In genomic region chr6:125294925-125295324, GRCh38 we compare ENCODE assay signal across 23 cellular contexts. TPM values are rescaled to one million over a fixed set of nuclear protein-coding genes. Genes with fewer than 3 reads are reported as not detected.
DNase-seq lines count a peak whose midpoint lies in the region; ATAC-seq, FAIRE-seq and TF ChIP-seq lines count a peak whose summit lies in the region.
"Had no signal": no experiment of that assay in that cellular context is flagged by ENCODE, and none has a peak within 500 bp of the region (broad histone marks: within the 10 kb centered on the region; RNA-seq: fewer than 3 reads in every experiment).

No MANE protein-coding gene starts in this region.

- intact Hi-C loops in HepG2 (cut with micrococcal nuclease; ENCODE audit: unreplicated experiment), result no loop called here

- H3K27me3 Mint-ChIP-seq in type B pancreatic cell, result no peaks in the 10 kb centered on the region
- H3K27me3 Mint-ChIP-seq: activated naive CD4-positive, alpha-beta T cell treated with anti-CD3 and anti-CD28 coated beads, Interleukin-2, amount 10 ng/mL, durations not matched to agents 7 days and 5 days; naive thymus-derived CD8-positive, alpha-beta T cell had no signal

- H3K4me3 Mint-ChIP-seq in type B pancreatic cell, result peak overlapping the region; percentile 8
- H3K4me3 Mint-ChIP-seq: activated naive CD4-positive, alpha-beta T cell treated with anti-CD3 and anti-CD28 coated beads, Interleukin-2, amount 10 ng/mL, durations not matched to agents 7 days and 5 days; naive thymus-derived CD8-positive, alpha-beta T cell; T-helper 1 cell treated with Interleukin-12 subunit alpha and Interleukin-12 subunit beta and Interleukin-4 antibody, amounts not matched to agents 30 μg/mL and 1 μg/mL, for 36 hours had no signal

- peaks cover 74% of the 10 kb centered on the region for H3K36me3 Mint-ChIP-seq in type B pancreatic cell

- no peaks in the 10 kb centered on the region; the same call in 1 of the 2 replicates for H4K20me1 ChIP-seq in HepG2 (ENCODE audit: insufficient read depth, low read length)

- no peak for TF ChIP-seq CTCF in liver (IDR thresholded peaks at IDR 0.05; ENCODE audit: low read depth, low read length, missing input control)
- no peak for TF ChIP-seq CTCF in HepG2 (CRISPR knock-in tag; IDR thresholded peaks at IDR 0.05)
- TF ChIP-seq CTCF in type B pancreatic cell (conservative IDR thresholded peaks at IDR 0.05), result no peak

- H3K27ac Mint-ChIP-seq in type B pancreatic cell, result peak overlapping the region; percentile 79
- H3K27ac Mint-ChIP-seq: activated naive CD4-positive, alpha-beta T cell treated with anti-CD3 and anti-CD28 coated beads, Interleukin-2, amount 10 ng/mL, durations not matched to agents 7 days and 5 days; T-helper 1 cell treated with Interleukin-12 subunit alpha and Interleukin-12 subunit beta and Interleukin-4 antibody, amounts not matched to agents 30 μg/mL and 1 μg/mL, for 36 hours had no signal

- H3K36me3 ChIP-seq in liver (ENCODE audit: control insufficient read depth in 4 of 4, insufficient read depth in 3 of 4, low read depth in 1 of 4, low read length in 3 of 4) (peaks cover 3 to 26% (median 7%) of the 10 kb centered on the region in 4 donors), HepG2 (replicated peaks in 1 of 2; ENCODE audit: control insufficient read depth in 1 of 2, insufficient read depth in 2 of 2, low read length in 2 of 2) (peaks cover 9 to 28% of the 10 kb centered on the region in 2 experiments)

- no peaks in the 10 kb centered on the region for H3K79me2 ChIP-seq in HepG2 (ENCODE audit: insufficient read depth, low read length)

- no peak for TF ChIP-seq POLR2A in HepG2 (IDR thresholded peaks at IDR 0.05; ENCODE audit: insufficient read depth in 1 of 2, low read depth in 2 of 2, low read length in 2 of 2)

- POLR2A ChIA-PET in HepG2 (lab: Yijun Ruan, JAX), result no interaction called here

- H3K4me1 Mint-ChIP-seq in type B pancreatic cell (ENCODE audit: unreplicated experiment), result peaks cover 24% of the 10 kb centered on the region

- no peak for DNase-seq in HepG2 (ENCODE audit: low spot score)
- peak; percentile 64 for DNase-seq in cerebellar cortex (ENCODE audit: low spot score)
- DNase-seq in left lobe of liver (ENCODE audit: low spot score), result peak; percentile 72
- no peak for DNase-seq in type B pancreatic cell (ENCODE audit: extremely low spot score, unreplicated experiment)
- no peak for DNase-seq in NCI-H510A (lab: John Stamatoyannopoulos, UW)
- DNase-seq: activated CD4-positive, alpha-beta T cell treated with anti-CD3 and anti-CD28 coated beads for 1 hour; activated CD8-positive, alpha-beta memory T cell treated with anti-CD3 and anti-CD28 coated beads for 24 hours; activated naive CD4-positive, alpha-beta T cell treated with anti-CD3 and anti-CD28 coated beads, Interleukin-2, amount 10 ng/mL, durations not matched to agents 7 days and 5 days; glutamatergic neuron; Kasumi-1; naive thymus-derived CD8-positive, alpha-beta T cell; NCI-H524 treated with DMSO at 0.1 percent for 48 hours; retina; stimulated activated CD4-positive, alpha-beta T cell treated with anti-CD3 and anti-CD28 coated beads, Interleukin-4, amount 100 ng/mL, for 24 hours; stimulated activated naive CD4-positive, alpha-beta T cell; testis had no signal

- H3K9ac ChIP-seq in liver (ENCODE audit: low read depth in 1 of 2, low read length in 2 of 2) (no peak overlapping the region), HepG2 (ENCODE audit: insufficient read depth, low read depth, low read length) (no peak overlapping the region)

- in situ Hi-C loops in HepG2 (cut with HindIII; ENCODE audit: extremely low pct_ligation_motif_present, low pct_unique_long_range_greater_than_20kb), result no loop called here

- H3K9me3 ChIP-seq in liver (ENCODE audit: control insufficient read depth in 4 of 4, low read length in 3 of 4) (no peaks in the 10 kb centered on the region), HepG2 (ENCODE audit: low read length) (no peaks in the 10 kb centered on the region)
- H3K9me3 ChIP-seq: testis had no signal

- WGBS in liver, result 43% methylated on average over 3 of the region's 3 CpGs
- WGBS in HepG2 (ENCODE audit: low lambda C conversion rate), result 88% methylated on average over 3 of the region's 3 CpGs

- H3K4me1 ChIP-seq in liver (ENCODE audit: control insufficient read depth in 4 of 4, insufficient read depth in 4 of 4, low read length in 3 of 4), result peaks cover 3 to 16% (median 6%) of the 10 kb centered on the region in 4 donors
- H3K4me1 ChIP-seq in HepG2 (ENCODE audit: insufficient read depth, low read length), result peaks cover 6% of the 10 kb centered on the region
- H3K4me1 ChIP-seq: testis had no signal

- FAIRE-seq in HepG2 (lab: Jason Lieb, UNC), result no peak
- FAIRE-seq: RCC 7860 had no signal

- no peak overlapping the region for H3K4me3 ChIP-seq in liver (ENCODE audit: low read depth in 1 of 3, low read length in 3 of 3)
- H3K4me3 ChIP-seq in HepG2 (replicated peaks in 1 of 3; ENCODE audit: insufficient read depth in 1 of 3, low read depth in 2 of 3, low read length in 3 of 3), result no peak overlapping the region
- H3K4me3 ChIP-seq: cardiac muscle cell, dorsolateral prefrontal cortex, testis had no signal

- H3K27me3 ChIP-seq in liver (ENCODE audit: control insufficient read depth in 4 of 4, insufficient read depth in 4 of 4, low read length in 3 of 4), result no peaks in the 10 kb centered on the region
- no peaks in the 10 kb centered on the region for H3K27me3 ChIP-seq in HepG2 (ENCODE audit: control insufficient read depth in 1 of 2, insufficient read depth in 2 of 2, low read length in 2 of 2)
- H3K27me3 ChIP-seq: cardiac muscle cell, dorsolateral prefrontal cortex, testis had no signal

- H3K9me3 Mint-ChIP-seq in type B pancreatic cell, result no peaks in the 10 kb centered on the region
- H3K9me3 Mint-ChIP-seq: activated naive CD4-positive, alpha-beta T cell treated with anti-CD3 and anti-CD28 coated beads, Interleukin-2, amount 10 ng/mL, durations not matched to agents 7 days and 5 days; T-helper 1 cell treated with Interleukin-12 subunit alpha and Interleukin-12 subunit beta and Interleukin-4 antibody, amounts not matched to agents 30 μg/mL and 1 μg/mL, for 36 hours had no signal

- H3K27ac ChIP-seq in liver (ENCODE audit: low read depth in 1 of 2, low read length in 2 of 2), result no peak overlapping the region
- no peak overlapping the region for H3K27ac ChIP-seq in HepG2 (ENCODE audit: extremely low read length, insufficient read depth, low read length)
- H3K27ac ChIP-seq: cardiac muscle cell, dorsolateral prefrontal cortex, testis had no signal

- BruUV-seq in HepG2 (replicated peaks; lab: Mats Ljungman, UMichigan), result no TSS peak

- ATAC-seq in HepG2 (no peak), left lobe of liver (peak; percentile 95), HG03460 (IDR thresholded peaks at IDR 0.05; ENCODE audit: unreplicated experiment) (no peak), GM21786 (IDR thresholded peaks at IDR 0.05; ENCODE audit: unreplicated experiment) (no peak)
- ATAC-seq: naive thymus-derived CD8-positive, alpha-beta T cell had no signal

- TF ChIP-seq EP300 in HepG2 (IDR thresholded peaks at IDR 0.05; ENCODE audit: low read depth in 2 of 2, low read length in 2 of 2) (no peak), HepG2 (CRISPR knock-in tag; IDR thresholded peaks at IDR 0.05; ENCODE audit: borderline replicate concordance) (no peak)

- no peak overlapping the region for H2AFZ ChIP-seq in HepG2 (ENCODE audit: low read length)

- H3K4me2 ChIP-seq in HepG2 (ENCODE audit: low read depth, low read length), result no peak overlapping the region

- CTCF ChIA-PET in HepG2 (lab: Yijun Ruan, JAX; ENCODE audit: low intra/inter-chr PET ratio, low total read pairs), result no interaction called here

- TF ChIP-seq RAD21 in liver (IDR thresholded peaks at IDR 0.05) (peak; percentile 10 to 27), HepG2 (CRISPR knock-in tag; IDR thresholded peaks at IDR 0.05) (no peak)

TF ChIP-seq in liver, 16 proteins besides CTCF, POLR2A, EP300 and RAD21 (continues in another document):
- TF ChIP-seq RXRA (IDR thresholded peaks at IDR 0.05) (peak; percentile 13 to 59), TAF1 (conservative IDR thresholded peaks at IDR 0.05) (no peak), FOXA1 (IDR thresholded peaks at IDR 0.05) (peak; percentile 59), HNF4G (IDR thresholded peaks at IDR 0.05) (no peak), SP1 (IDR thresholded peaks at IDR 0.05) (no peak)

TF ChIP-seq in HepG2, 621 proteins besides CTCF, POLR2A, EP300 and RAD21 (continues in another document):
- TF ChIP-seq, protein P1, sequence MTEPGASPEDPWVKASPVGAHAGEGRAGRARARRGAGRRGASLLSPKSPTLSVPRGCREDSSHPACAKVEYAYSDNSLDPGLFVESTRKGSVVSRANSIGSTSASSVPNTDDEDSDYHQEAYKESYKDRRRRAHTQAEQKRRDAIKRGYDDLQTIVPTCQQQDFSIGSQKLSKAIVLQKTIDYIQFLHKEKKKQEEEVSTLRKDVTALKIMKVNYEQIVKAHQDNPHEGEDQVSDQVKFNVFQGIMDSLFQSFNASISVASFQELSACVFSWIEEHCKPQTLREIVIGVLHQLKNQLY (CRISPR knock-in tag; IDR thresholded peaks at IDR 0.05), result no peak

RNA-seq across cellular contexts. Expression of gene HDDC2, which starts 6.8 kb away (rescaled TPM):
- total RNA-seq in liver (10 to 100 TPM in 1 of 2 donors, 1 to 10 TPM in 1; 8.8 to 21.0 TPM), HepG2 (2016; rRNA removed; fragmentation: Illumina TruSeq; extraction: Trizol) (78.7 and 90.7 TPM in 2 replicates), left lobe of liver (7.7 TPM), type B pancreatic cell (ENCODE audit: low replicate concordance) (61.8 and 90.0 TPM in 2 replicates)
- polyA plus RNA-seq in liver (10 to 100 TPM in 1 of 2 donors, 1 to 10 TPM in 1; 9.6 to 14.0 TPM), HepG2 (2011; rRNA removed) (67.3 and 76.7 TPM in 2 replicates)
- total RNA-seq in HepG2 (2016; cell fraction: cytosol; rRNA removed; fragmentation: Illumina TruSeq; extraction: Trizol; ENCODE audit: low read depth), result 88.3 and 123 TPM in 2 replicates
- total RNA-seq in HepG2 (2016; cell fraction: insoluble cytoplasmic fraction; rRNA removed; fragmentation: Illumina TruSeq; extraction: Trizol), result 78.6 and 90.1 TPM in 2 replicates
- total RNA-seq in HepG2 (2016; cell fraction: membrane; rRNA removed; fragmentation: Illumina TruSeq; extraction: Trizol), result 109 and 116 TPM in 2 replicates
- total RNA-seq in HepG2 (2016; cell fraction: nucleus; rRNA removed; fragmentation: Illumina TruSeq; extraction: Trizol), result 36.7 and 41.9 TPM in 2 replicates
- polyA plus RNA-seq in HepG2 (2011; cell fraction: cytosol; rRNA removed), result 67.0 and 70.1 TPM in 2 replicates
- polyA plus RNA-seq in HepG2 (2011; cell fraction: nucleus; rRNA removed), result 28.7 and 34.1 TPM in 2 replicates
- polyA plus RNA-seq in HepG2 (2012), result 43.8 and 65.4 TPM in 2 replicates
- 157 and 182 TPM in 2 replicates for polyA plus RNA-seq in HepG2 (2016; cell fraction: cytosol; fragmentation: Illumina TruSeq; extraction: Trizol; ENCODE audit: low read depth)
- 117 and 122 TPM in 2 replicates for polyA plus RNA-seq in HepG2 (2016; cell fraction: insoluble cytoplasmic fraction; fragmentation: Illumina TruSeq; extraction: Trizol; ENCODE audit: low read depth)
- 128 and 148 TPM in 2 replicates for polyA plus RNA-seq in HepG2 (2016; cell fraction: membrane; fragmentation: Illumina TruSeq; extraction: Trizol; ENCODE audit: low read depth)
- 66.5 and 70.9 TPM in 2 replicates for polyA plus RNA-seq in HepG2 (2016; cell fraction: nucleus; fragmentation: Illumina TruSeq; extraction: Trizol; ENCODE audit: insufficient read depth, low read depth)
- polyA minus RNA-seq in HepG2 (2011; rRNA and poly(A)+ RNA removed; ENCODE audit: low replicate concordance), result 17.2 and 19.5 TPM in 2 replicates
- polyA minus RNA-seq in HepG2 (2011; cell fraction: cytosol; rRNA and poly(A)+ RNA removed), result 16.6 and 17.1 TPM in 2 replicates
- 43.1 and 51.2 TPM in 2 replicates for polyA minus RNA-seq in HepG2 (2011; cell fraction: nucleus; rRNA and poly(A)+ RNA removed)

Comparison
In these comparisons a context has a peak if more than half of its experiments do, and no peak if none do; other contexts are left out.
1. DNase-seq: peak in cerebellar cortex (single experiment) and left lobe of liver (single experiment); none in HepG2 (single experiment), type B pancreatic cell (single experiment) and NCI-H510A (single experiment).